1 cellular context compared by ENCODE assay signal in the genomic region with DNA sequence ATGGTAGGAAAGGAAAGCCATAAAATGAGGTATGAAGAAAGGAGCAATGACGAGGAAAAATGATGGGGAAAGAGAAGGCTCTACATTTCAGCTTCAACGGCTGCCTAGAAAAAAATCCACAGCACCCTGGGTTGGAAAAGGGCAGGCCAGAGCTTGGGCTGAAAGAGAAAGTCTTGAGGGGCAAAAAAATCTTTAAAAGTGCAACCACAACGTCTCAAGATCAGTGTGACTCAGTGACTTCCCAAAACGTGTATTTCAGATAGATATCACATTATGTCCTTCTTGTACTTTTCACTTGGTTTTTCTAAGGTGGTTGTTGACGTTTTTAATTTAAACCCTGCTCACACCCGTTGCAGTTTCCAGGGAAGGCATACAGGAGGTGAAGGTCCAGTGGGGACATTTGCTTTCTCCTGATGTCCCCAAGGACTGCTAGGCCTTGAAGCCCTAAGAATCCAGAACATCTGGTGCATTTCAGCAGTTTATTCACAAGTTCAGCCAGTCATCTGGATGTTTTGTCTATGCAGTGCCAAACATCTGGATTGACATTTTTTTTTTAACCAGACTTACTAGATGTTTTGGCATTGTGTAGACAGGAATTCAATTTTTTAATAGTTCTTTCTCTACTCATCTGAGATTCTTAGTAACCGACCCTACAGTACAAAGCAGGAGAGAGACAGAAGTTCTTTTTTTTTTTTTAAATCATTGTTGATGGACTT.
TF ChIP-seq lines count a peak whose summit lies in the region.

No MANE protein-coding gene starts in this region.

TF ChIP-seq in K562, 482 proteins besides CTCF, POLR2A, EP300 and RAD21:
- TF ChIP-seq MCM3 (IDR thresholded peaks at IDR 0.05) (no peak), ZSCAN29 (IDR thresholded peaks at IDR 0.05) (peak; percentile 63; the same call in 1 of the 2 replicates)
TF ChIP-seq in K562: peak in this region for 1.
